Comparison of ENCODE assay signal across 16 cellular contexts in genomic region chr19:17127671-17128070, GRCh38. TPM values are rescaled to one million over a fixed set of nuclear protein-coding genes. Genes with fewer than 3 reads are reported as not detected.
A peak's percentile ranks its signal among the peaks of the same experiment; 100 is the strongest.
DNase-seq lines count a peak whose midpoint lies in the region; ATAC-seq and TF ChIP-seq lines count a peak whose summit lies in the region.
"Had no signal": no experiment of that assay in that cellular context is flagged by ENCODE, and none has a peak within 500 bp of the region (broad histone marks: within the 10 kb centered on the region; RNA-seq: fewer than 3 reads in every experiment).

No MANE protein-coding gene starts in this region.

- H3K4me1 Mint-ChIP-seq in CD8-positive, alpha-beta T cell (ENCODE audit: low read depth) = peaks cover 58% of the 10 kb centered on the region
- peaks cover 36% of the 10 kb centered on the region for H3K4me1 Mint-ChIP-seq in activated naive CD8-positive, alpha-beta T cell treated with anti-CD3 and anti-CD28 coated beads for 36 hours
- H3K4me1 Mint-ChIP-seq in naive thymus-derived CD8-positive, alpha-beta T cell = peaks cover 15 to 68% (median 60%) of the 10 kb centered on the region in 4 donors

- no peaks in the 10 kb centered on the region for H3K36me3 ChIP-seq in CD8-positive, alpha-beta T cell (ENCODE audit: insufficient read depth, low read length)
- H3K36me3 ChIP-seq: Peyer's patch had no signal

- H3K9me3 Mint-ChIP-seq in CD8-positive, alpha-beta T cell = no peaks in the 10 kb centered on the region
- H3K9me3 Mint-ChIP-seq in activated naive CD8-positive, alpha-beta T cell treated with anti-CD3 and anti-CD28 coated beads for 36 hours = no peaks in the 10 kb centered on the region
- peaks cover 0 to 2% (median 0%) of the 10 kb centered on the region in 9 donors for H3K9me3 Mint-ChIP-seq in naive thymus-derived CD8-positive, alpha-beta T cell
- H3K9me3 Mint-ChIP-seq: activated T-cell treated with anti-CD3 and anti-CD28 coated beads, Interleukin-2, amount 50 U/mL, for 72 hours had no signal

- H3K9me3 ChIP-seq in CD8-positive, alpha-beta T cell (ENCODE audit: low read length) = no peaks in the 10 kb centered on the region
- H3K9me3 ChIP-seq: Peyer's patch had no signal

- no peaks in the 10 kb centered on the region for H3K27me3 ChIP-seq in CD8-positive, alpha-beta T cell (ENCODE audit: insufficient read depth, low read length)
- H3K27me3 ChIP-seq: Peyer's patch had no signal

- no peak overlapping the region for H3K4me3 ChIP-seq in CD8-positive, alpha-beta T cell (ENCODE audit: low read depth, low read length)
- H3K4me3 ChIP-seq: Peyer's patch had no signal

- H3K36me3 Mint-ChIP-seq in CD8-positive, alpha-beta T cell = peaks cover 19% of the 10 kb centered on the region
- peaks cover 22% of the 10 kb centered on the region for H3K36me3 Mint-ChIP-seq in activated naive CD8-positive, alpha-beta T cell treated with anti-CD3 and anti-CD28 coated beads for 36 hours
- peaks cover 0 to 6% (median under 1%) of the 10 kb centered on the region in 3 donors for H3K36me3 Mint-ChIP-seq in naive thymus-derived CD8-positive, alpha-beta T cell

- intact Hi-C loops in CD8-positive, alpha-beta T cell (cut with DNase I, micrococcal nuclease) = loop anchor here (5.0 to 10.0 kb wide), 2 partner anchors 55 to 57 kb away; no protein-coding TSS in a partner anchor
- intact Hi-C loops in left colon (cut with DNase I, micrococcal nuclease) = no loop called here

- CTCF ChIA-PET in CD8-positive, alpha-beta T cell (lab: Charles Lee) = interaction anchor here (1.1 kb wide), 1 partner anchor 61 kb away, joined by 3 read pairs; no protein-coding TSS in a partner anchor

- H3K4me3 Mint-ChIP-seq in CD8-positive, alpha-beta T cell = no peak overlapping the region
- no peak overlapping the region for H3K4me3 Mint-ChIP-seq in activated naive CD8-positive, alpha-beta T cell treated with anti-CD3 and anti-CD28 coated beads for 36 hours
- peak overlapping the region in 8 of 10 donors; percentile 10 to 90 (median 56) for H3K4me3 Mint-ChIP-seq in naive thymus-derived CD8-positive, alpha-beta T cell

- no peaks in the 10 kb centered on the region for H3K27me3 Mint-ChIP-seq in CD8-positive, alpha-beta T cell (ENCODE audit: low read depth)
- no peaks in the 10 kb centered on the region for H3K27me3 Mint-ChIP-seq in activated naive CD8-positive, alpha-beta T cell treated with anti-CD3 and anti-CD28 coated beads for 36 hours
- no peaks in the 10 kb centered on the region for H3K27me3 Mint-ChIP-seq in naive thymus-derived CD8-positive, alpha-beta T cell

- peaks cover 48% of the 10 kb centered on the region for H3K4me1 ChIP-seq in CD8-positive, alpha-beta T cell (ENCODE audit: insufficient read depth, low read length)
- H3K4me1 ChIP-seq: parathyroid adenoma had no signal

- no peak for TF ChIP-seq CTCF in CD8-positive, alpha-beta T cell (IDR thresholded peaks at IDR 0.05)

- DNase-seq in CD8-positive, alpha-beta T cell = no peak
- DNase-seq in NCI-H2171 treated with DMSO at 0.1 percent for 48 hours (lab: John Stamatoyannopoulos, UW) (peak; percentile 78), left colon (no peak), NK-92 (lab: John Stamatoyannopoulos, UW; ENCODE audit: unreplicated experiment) (no peak)
- DNase-seq in activated naive CD8-positive, alpha-beta T cell treated with anti-CD3 and anti-CD28 coated beads for 36 hours = no peak
- no peak for DNase-seq in naive thymus-derived CD8-positive, alpha-beta T cell
- DNase-seq: activated T-cell treated with anti-CD3 and anti-CD28 coated beads, Interleukin-2, amount 50 U/mL, for 72 hours; NCI-H1436 treated with DMSO at 0.1 percent for 48 hours; Peyer's patch; small intestine; stimulated activated naive CD4-positive, alpha-beta T cell treated with Interleukin-2 at 50 U/mL for 16 hours; SW 1271 had no signal

- POLR2A ChIA-PET in CD8-positive, alpha-beta T cell (lab: Charles Lee) = no interaction called here
- POLR2A ChIA-PET in naive thymus-derived CD8-positive, alpha-beta T cell (lab: Charles Lee) = interaction anchor here (1.2 to 2.8 kb wide), 3 partner anchors 36 to 71 kb away, joined by 3 to 10 read pairs (median 4); no protein-coding TSS in a partner anchor

- H3K27ac Mint-ChIP-seq in CD8-positive, alpha-beta T cell = peak overlapping the region; percentile 81
- H3K27ac Mint-ChIP-seq in activated naive CD8-positive, alpha-beta T cell treated with anti-CD3 and anti-CD28 coated beads for 36 hours = peak overlapping the region; percentile 79
- peak overlapping the region; percentile 84 to 100 (median 98) for H3K27ac Mint-ChIP-seq in naive thymus-derived CD8-positive, alpha-beta T cell
- H3K27ac Mint-ChIP-seq: activated T-cell treated with anti-CD3 and anti-CD28 coated beads, Interleukin-2, amount 50 U/mL, for 72 hours had no signal

- no peak overlapping the region for H3K27ac ChIP-seq in CD8-positive, alpha-beta T cell (ENCODE audit: low read depth, low read length)
- H3K27ac ChIP-seq: parathyroid adenoma had no signal

- no peak for ATAC-seq in CD8-positive, alpha-beta T cell
- no peak for ATAC-seq in naive thymus-derived CD8-positive, alpha-beta T cell
- ATAC-seq in left colon = no peak
- ATAC-seq in GM21381 (IDR thresholded peaks at IDR 0.05; ENCODE audit: unreplicated experiment) = no peak
- no peak for ATAC-seq in HG03095 (IDR thresholded peaks at IDR 0.05; ENCODE audit: unreplicated experiment)
- ATAC-seq: activated CD4-positive, CD25-positive, alpha-beta regulatory T cell treated with anti-CD3 and anti-CD28 coated beads, Interleukin-2, amount 50 U/mL, for 24 hours; activated T-cell treated with anti-CD3 and anti-CD28 coated beads, Interleukin-2, amount 50 U/mL, for 72 hours had no signal

RNA-seq across cellular contexts. Expression of gene MYO9B, which starts 52.1 kb away (rescaled TPM):
- 100 to 1,000 TPM; 221 to 238 TPM for total RNA-seq in CD8-positive, alpha-beta T cell
- 10 to 100 TPM; 84.3 to 86.9 TPM for total RNA-seq in activated naive CD8-positive, alpha-beta T cell treated with anti-CD3 and anti-CD28 coated beads for 36 hours
- total RNA-seq in naive thymus-derived CD8-positive, alpha-beta T cell = 100 to 1,000 TPM; 169 to 171 TPM
- polyA plus RNA-seq in naive thymus-derived CD8-positive, alpha-beta T cell = 10 to 100 TPM in 1 of 3 donors, 1 to 10 TPM in 2; 3.3 to 22.3 (median 8.0) TPM
- 10 to 100 TPM; 69.9 to 82.2 TPM for total RNA-seq in left colon

RNA-seq across cellular contexts. Expression of gene HAUS8, which starts 52.4 kb away (rescaled TPM):
- 10 to 100 TPM; 29.3 to 33.9 TPM for total RNA-seq in CD8-positive, alpha-beta T cell
- total RNA-seq in activated naive CD8-positive, alpha-beta T cell treated with anti-CD3 and anti-CD28 coated beads for 36 hours = 10 to 100 TPM; 43.1 to 46.0 TPM
- total RNA-seq in naive thymus-derived CD8-positive, alpha-beta T cell = 10 to 100 TPM; 18.3 to 20.4 TPM
- 10 to 100 TPM in 1 of 3 donors, 1 to 10 TPM in 2; 5.3 to 11.9 (median 5.9) TPM for polyA plus RNA-seq in naive thymus-derived CD8-positive, alpha-beta T cell
- 10 to 100 TPM; 10.7 to 14.1 TPM for total RNA-seq in left colon

Comparison
In these comparisons a context has a peak if more than half of its experiments do, and no peak if none do; other contexts are left out.
1. H3K4me3 Mint-ChIP-seq: peak in naive thymus-derived CD8-positive, alpha-beta T cell (8 of 10); none in CD8-positive, alpha-beta T cell (single experiment) and activated naive CD8-positive, alpha-beta T cell treated with anti-CD3 and anti-CD28 coated beads for 36 hours (single experiment).
2. intact Hi-C loops: an anchor here in CD8-positive, alpha-beta T cell (5.0 to 10.0 kb wide); none called in left colon.
3. Peak in every context shown above with its lines, with median percentiles within 50 percentile points of each other: H3K27ac Mint-ChIP-seq.